1 cellular context compared by ENCODE assay signal in the genomic region with DNA sequence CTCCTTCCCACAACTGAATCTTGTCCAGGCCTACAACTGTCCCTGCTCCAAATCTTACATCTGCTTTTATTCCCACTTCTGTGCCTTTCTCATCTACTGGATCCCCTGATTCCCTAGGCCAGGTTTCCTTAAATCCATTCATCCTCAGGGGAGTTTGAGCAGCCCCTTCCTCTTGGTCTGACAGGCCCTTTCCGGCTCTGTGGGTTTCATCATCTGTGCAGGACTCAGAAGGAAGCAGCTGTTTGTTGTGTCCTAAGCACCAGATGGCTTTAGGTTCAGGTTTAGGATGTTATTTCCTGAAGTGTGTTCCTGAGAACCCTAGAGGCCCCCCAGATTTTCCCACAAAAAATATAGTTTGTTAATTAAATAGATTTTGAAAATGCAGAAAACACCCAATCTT.
A peak's percentile ranks its signal among the peaks of the same experiment; 100 is the strongest.
TF ChIP-seq lines count a peak whose summit lies in the region.

No MANE protein-coding gene starts in this region.

TF ChIP-seq in GM12878, 131 proteins besides CTCF, POLR2A, EP300 and RAD21 (continued from another document):
- TF ChIP-seq E4F1 (IDR thresholded peaks at IDR 0.05; ENCODE audit: borderline replicate concordance, partially characterized antibody) (no peak), EED (IDR thresholded peaks at IDR 0.05; ENCODE audit: low read depth) (peak; percentile 77)
TF ChIP-seq in GM12878: peak in this region for 3.
